21 cellular contexts compared by ENCODE assay signal in genomic region chr9:83167126-83167525, GRCh38.
A peak's percentile ranks its signal among the peaks of the same experiment; 100 is the strongest.
DNase-seq lines count a peak whose midpoint lies in the region; ATAC-seq and TF ChIP-seq lines count a peak whose summit lies in the region.
"Had no signal": no experiment of that assay in that cellular context is flagged by ENCODE, and none has a peak within 500 bp of the region (broad histone marks: within the 10 kb centered on the region; RNA-seq: fewer than 3 reads in every experiment).

No MANE protein-coding gene starts in this region.

- no peaks in the 10 kb centered on the region for H3K4me1 Mint-ChIP-seq in type B pancreatic cell (ENCODE audit: unreplicated experiment)
- no peaks in the 10 kb centered on the region for H3K4me1 Mint-ChIP-seq in activated naive CD4-positive, alpha-beta T cell treated with anti-CD3 and anti-CD28 coated beads, Interleukin-2, amount 10 ng/mL, durations not matched to agents 7 days and 5 days
- H3K4me1 Mint-ChIP-seq: activated CD4-positive, alpha-beta T cell treated with anti-CD3 and anti-CD28 coated beads, Interleukin-2, amount 10 ng/mL, durations not matched to agents 7 days and 5 days had no signal

- no peak for TF ChIP-seq POLR2A in HCT116 (IDR thresholded peaks at IDR 0.05; ENCODE audit: borderline replicate concordance, extremely low read depth, insufficient read depth, insufficient read length)

- H3K27me3 ChIP-seq in HCT116 (ENCODE audit: insufficient read depth, low read length), result no peaks in the 10 kb centered on the region
- H3K27me3 ChIP-seq in hepatocyte, result no peaks in the 10 kb centered on the region
- H3K27me3 ChIP-seq: ovary, right lobe of liver had no signal

- no peak overlapping the region for H3K27ac ChIP-seq in HCT116 (ENCODE audit: low read depth, low read length)
- H3K27ac ChIP-seq in hepatocyte, result peak overlapping the region; percentile 90
- H3K27ac ChIP-seq: ovary, right lobe of liver had no signal

- H3K9me3 Mint-ChIP-seq in type B pancreatic cell, result peaks cover 7% of the 10 kb centered on the region
- H3K9me3 Mint-ChIP-seq in activated naive CD4-positive, alpha-beta T cell treated with anti-CD3 and anti-CD28 coated beads, Interleukin-2, amount 10 ng/mL, durations not matched to agents 7 days and 5 days, result no peaks in the 10 kb centered on the region

- H3K9ac ChIP-seq in HCT116 (ENCODE audit: low read length), result no peak overlapping the region

- H3K9me3 ChIP-seq in HCT116 (ENCODE audit: control insufficient read depth in 1 of 2, insufficient read depth in 1 of 2, low read depth in 1 of 2, low read length in 2 of 2) (peaks cover 0 to 3% of the 10 kb centered on the region in 2 experiments; a peak in 1 of 4 replicates), hepatocyte (ENCODE audit: low read depth) (no peaks in the 10 kb centered on the region)
- H3K9me3 ChIP-seq: ovary, right lobe of liver had no signal

- no peak for TF ChIP-seq CTCF in HCT116 (IDR thresholded peaks at IDR 0.05 in 2 of 3, conservative IDR thresholded peaks at IDR 0.05 in 1 of 3; ENCODE audit: borderline replicate concordance in 1 of 3, insufficient read depth in 1 of 3, low read depth in 2 of 3, low read length in 2 of 3)
- no peak for TF ChIP-seq CTCF in hepatocyte (IDR thresholded peaks at IDR 0.05; ENCODE audit: poor library complexity)
- no peak for TF ChIP-seq CTCF in type B pancreatic cell (conservative IDR thresholded peaks at IDR 0.05)

- no TSS peak for BruUV-seq in HCT116 (replicated peaks; lab: Mats Ljungman, UMichigan)

- no peak overlapping the region for H3K4me3 ChIP-seq in HCT116 (replicated peaks in 1 of 2; ENCODE audit: low read depth in 1 of 2, low read length in 2 of 2)
- H3K4me3 ChIP-seq in hepatocyte, result no peak overlapping the region
- H3K4me3 ChIP-seq: ovary, right lobe of liver had no signal

- H3K4me1 ChIP-seq in HCT116 (ENCODE audit: control insufficient read depth in 1 of 2, insufficient read depth in 2 of 2, low read length in 2 of 2), result peaks cover 7 to 13% of the 10 kb centered on the region in 2 experiments
- peaks cover 10% of the 10 kb centered on the region for H3K4me1 ChIP-seq in hepatocyte (ENCODE audit: insufficient read depth)
- H3K4me1 ChIP-seq: right lobe of liver had no signal

- RAD21 ChIA-PET in HCT116 (lab: Charles Lee; ENCODE audit: low non-redundant PET in 1 of 2, low total read pairs in 2 of 2, uncharacterized antibody in 2 of 2, unreplicated experiment in 2 of 2), result interaction anchor here in 1 of 2 experiments (0.6 to 0.7 kb wide), 2 partner anchors 19 to 66 kb away, joined by 3 to 4 read pairs; no protein-coding TSS in a partner anchor

- intact Hi-C loops in HCT116 (cut with micrococcal nuclease), result no loop called here

- H3K27me3 Mint-ChIP-seq in type B pancreatic cell, result no peaks in the 10 kb centered on the region
- H3K27me3 Mint-ChIP-seq in activated naive CD4-positive, alpha-beta T cell treated with anti-CD3 and anti-CD28 coated beads, Interleukin-2, amount 10 ng/mL, durations not matched to agents 7 days and 5 days, result no peaks in the 10 kb centered on the region
- H3K27me3 Mint-ChIP-seq: activated CD4-positive, alpha-beta T cell treated with anti-CD3 and anti-CD28 coated beads, Interleukin-2, amount 10 ng/mL, durations not matched to agents 7 days and 5 days; dendritic cell treated with granulocyte-macrophage colony-stimulating factor and Interleukin-4, amounts not matched to agents 40 ng/mL and 50 ng/mL, for 4 days; natural killer cell treated with Interleukin-12 subunit alpha and Interleukin-12 subunit beta and Interleukin-15 and Interleukin-18, amount 100 ng/mL, for 72 hours had no signal

- H3K9me2 ChIP-seq in HCT116 (ENCODE audit: insufficient read depth) (no peaks in the 10 kb centered on the region), hepatocyte (replicated peaks; ENCODE audit: insufficient read depth) (no peaks in the 10 kb centered on the region)

- peak overlapping the region; percentile 78 for H3K27ac Mint-ChIP-seq in type B pancreatic cell
- no peak overlapping the region for H3K27ac Mint-ChIP-seq in activated naive CD4-positive, alpha-beta T cell treated with anti-CD3 and anti-CD28 coated beads, Interleukin-2, amount 10 ng/mL, durations not matched to agents 7 days and 5 days
- H3K27ac Mint-ChIP-seq: activated CD4-positive, alpha-beta T cell treated with anti-CD3 and anti-CD28 coated beads, Interleukin-2, amount 10 ng/mL, durations not matched to agents 7 days and 5 days; CD8-positive, alpha-beta T cell; dendritic cell treated with granulocyte-macrophage colony-stimulating factor and Interleukin-4, amounts not matched to agents 40 ng/mL and 50 ng/mL, for 4 days; natural killer cell treated with Interleukin-12 subunit alpha and Interleukin-12 subunit beta and Interleukin-15 and Interleukin-18, amount 100 ng/mL, for 72 hours had no signal

- no peak for ATAC-seq in HCT116
- ATAC-seq: CD8-positive, alpha-beta T cell; natural killer cell treated with Interleukin-12 subunit alpha and Interleukin-12 subunit beta and Interleukin-15 and Interleukin-18, amount 100 ng/mL, for 72 hours had no signal

- CTCF ChIA-PET in HCT116 (lab: Charles Lee) (no interaction called here), HEK293T (lab: Yijun Ruan, JAX) (no interaction called here)
- CTCF ChIA-PET in activated naive CD4-positive, alpha-beta T cell treated with anti-CD3 and anti-CD28 coated beads, Interleukin-2, amount 10 ng/mL, durations not matched to agents 7 days and 5 days (lab: Charles Lee), result no interaction called here

- H3K4me2 ChIP-seq in HCT116 (ENCODE audit: low read length) (peak overlapping the region; percentile 22; the same call in 1 of the 2 replicates), hepatocyte (peak overlapping the region; percentile 55)

- H2AFZ ChIP-seq in HCT116 (ENCODE audit: low read depth, low read length, poor library complexity, severe bottlenecking) (no peak overlapping the region), hepatocyte (peak overlapping the region; percentile 43)

- POLR2A ChIA-PET in HCT116 (lab: Charles Lee), result no interaction called here
- POLR2A ChIA-PET in HEK293T (lab: Yijun Ruan, JAX), result interaction anchor here (0.7 kb wide), 1 partner anchor 103 kb away, joined by 3 read pairs; no protein-coding TSS in a partner anchor

- H4K20me1 ChIP-seq in HCT116 (ENCODE audit: insufficient read depth) (no peaks in the 10 kb centered on the region), hepatocyte (ENCODE audit: insufficient read depth, poor library complexity, severe bottlenecking) (no peaks in the 10 kb centered on the region)

- WGBS in hepatocyte (ENCODE audit: low lambda C conversion rate, missing lambda C conversion rate), result 62% methylated on average over 1 of the region's 1 CpG

- TF ChIP-seq RAD21 in HCT116 (IDR thresholded peaks at IDR 0.05; ENCODE audit: low read depth), result no peak

- no peaks in the 10 kb centered on the region for H3K79me2 ChIP-seq in HCT116 (ENCODE audit: insufficient read depth, low read length)
- H3K79me2 ChIP-seq in hepatocyte, result no peaks in the 10 kb centered on the region

- H3K4me3 Mint-ChIP-seq in type B pancreatic cell, result no peak overlapping the region
- H3K4me3 Mint-ChIP-seq in activated naive CD4-positive, alpha-beta T cell treated with anti-CD3 and anti-CD28 coated beads, Interleukin-2, amount 10 ng/mL, durations not matched to agents 7 days and 5 days, result no peak overlapping the region
- H3K4me3 Mint-ChIP-seq: activated CD4-positive, alpha-beta T cell treated with anti-CD3 and anti-CD28 coated beads, Interleukin-2, amount 10 ng/mL, durations not matched to agents 7 days and 5 days; CD8-positive, alpha-beta T cell; dendritic cell treated with granulocyte-macrophage colony-stimulating factor and Interleukin-4, amounts not matched to agents 40 ng/mL and 50 ng/mL, for 4 days; natural killer cell treated with Interleukin-12 subunit alpha and Interleukin-12 subunit beta and Interleukin-15 and Interleukin-18, amount 100 ng/mL, for 72 hours had no signal

- no peaks in the 10 kb centered on the region for H3K36me3 Mint-ChIP-seq in type B pancreatic cell
- no peaks in the 10 kb centered on the region for H3K36me3 Mint-ChIP-seq in activated naive CD4-positive, alpha-beta T cell treated with anti-CD3 and anti-CD28 coated beads, Interleukin-2, amount 10 ng/mL, durations not matched to agents 7 days and 5 days
- H3K36me3 Mint-ChIP-seq: CD8-positive, alpha-beta T cell had no signal

- H3K36me3 ChIP-seq in HCT116 (ENCODE audit: control insufficient read depth in 1 of 2, insufficient read depth in 2 of 2, low read length in 2 of 2) (no peaks in the 10 kb centered on the region), hepatocyte (replicated peaks; ENCODE audit: insufficient read depth, low read depth) (no peaks in the 10 kb centered on the region)
- H3K36me3 ChIP-seq: ovary, right lobe of liver had no signal

- DNase-seq in HCT116 (ENCODE audit: low read depth, low spot score), result no peak
- DNase-seq in RPMI8226, result peak; percentile 48
- peak; percentile 11 for DNase-seq in hepatocyte (ENCODE audit: low spot score)
- DNase-seq in type B pancreatic cell (ENCODE audit: extremely low spot score, unreplicated experiment), result no peak
- no peak for DNase-seq in activated naive CD4-positive, alpha-beta T cell treated with anti-CD3 and anti-CD28 coated beads, Interleukin-2, amount 10 ng/mL, durations not matched to agents 7 days and 5 days
- DNase-seq in activated CD4-positive, CD25-positive, alpha-beta regulatory T cell (lab: John Stamatoyannopoulos, UW), result no peak
- DNase-seq in HEK293T (ENCODE audit: extremely low spot score), result no peak
- DNase-seq: activated CD4-positive, alpha-beta T cell treated with anti-CD3 and anti-CD28 coated beads, Interleukin-2, amount 10 ng/mL, durations not matched to agents 7 days and 5 days; activated effector memory CD4-positive, alpha-beta T cell treated with Interleukin-2 at 50 U/mL for 16 hours; CD8-positive, alpha-beta T cell; DMS79 treated with DMSO at 0.1 percent for 48 hours; HCEC 1CT; hippocampal formation; mesendoderm; NCI-H526; ovary; Right ventricle myocardium superior; T-helper 1 cell had no signal

TF ChIP-seq in HCT116, 20 proteins besides CTCF, POLR2A, EP300 and RAD21:
- no peak for TF ChIP-seq EZH2 (IDR thresholded peaks at IDR 0.05)
- 0 out of 2 replicates have a peak, but pooled peaks have one; percentile 13 for TF ChIP-seq EGR1 (IDR thresholded peaks at IDR 0.05; ENCODE audit: low read depth)
- TF ChIP-seq CEBPB (IDR thresholded peaks at IDR 0.05; ENCODE audit: low read depth), result no peak
TF ChIP-seq in HCT116: peak in this region for 1.

TF ChIP-seq in HEK293T, 16 proteins besides CTCF, POLR2A, EP300 and RAD21 (continues in another document):
- TF ChIP-seq CTBP1 (IDR thresholded peaks at IDR 0.05; ENCODE audit: borderline replicate concordance) (no peak), TARDBP (IDR thresholded peaks at IDR 0.05) (no peak), ZNF384 (IDR thresholded peaks at IDR 0.05) (no peak), FOXA1 (IDR thresholded peaks at IDR 0.05) (no peak), ELF4 (IDR thresholded peaks at IDR 0.05) (no peak), ARNT (IDR thresholded peaks at IDR 0.05) (no peak), BHLHE40 (IDR thresholded peaks at IDR 0.05; ENCODE audit: borderline replicate concordance) (no peak), SP1 (IDR thresholded peaks at IDR 0.05) (no peak), SUZ12 (IDR thresholded peaks at IDR 0.05) (no peak), NFRKB (IDR thresholded peaks at IDR 0.05) (no peak), LEF1 (IDR thresholded peaks at IDR 0.05; ENCODE audit: borderline replicate concordance) (no peak), FOXM1 (IDR thresholded peaks at IDR 0.05; ENCODE audit: borderline replicate concordance) (no peak)

Comparison
In these comparisons a context has a peak if more than half of its experiments do, and no peak if none do; other contexts are left out.
1. DNase-seq: peak in RPMI8226 (single experiment) and hepatocyte (single experiment); none in HCT116 (single experiment), type B pancreatic cell (single experiment), activated naive CD4-positive, alpha-beta T cell treated with anti-CD3 and anti-CD28 coated beads, Interleukin-2, amount 10 ng/mL, durations not matched to agents 7 days and 5 days (single experiment), activated CD4-positive, CD25-positive, alpha-beta regulatory T cell (0 of 4) and HEK293T (single experiment).